Comparison of ENCODE assay signal across 28 cellular contexts in genomic region chr1:108524676-108525075, GRCh38.
"Had no signal": no experiment of that assay in that cellular context is flagged by ENCODE, and none has a peak within 500 bp of the region (broad histone marks: within the 10 kb centered on the region; RNA-seq: fewer than 3 reads in every experiment).

No MANE protein-coding gene starts in this region.

- H3K27ac Mint-ChIP-seq: nephron; neural progenitor cell; progenitor cell of endocrine pancreas; stimulated activated effector memory CD8-positive, alpha-beta T cell treated with anti-CD3 and anti-CD28 coated beads, Interleukin-12 subunit alpha, Interleukin-12 subunit beta, amount 100 ng/mL, for 72 hours; stimulated activated naive B cell treated with anti-CD40 and anti-IgM and Interleukin-4, amounts not matched to agents 10 μg/mL and 1 μg/mL and 100 μg/mL, for 72 hours; stimulated activated naive CD8-positive, alpha-beta T cell treated with anti-CD3 and anti-CD28 coated beads, Interleukin-15, Interleukin-2, amounts not matched to agents 100 ng/mL and 50 ng/mL, for 24 hours had no signal

- H3K4me1 Mint-ChIP-seq: neural progenitor cell; stimulated activated effector memory CD8-positive, alpha-beta T cell treated with anti-CD3 and anti-CD28 coated beads, Interleukin-12 subunit alpha, Interleukin-12 subunit beta, amount 100 ng/mL, for 72 hours; stimulated activated naive B cell treated with anti-CD40 and anti-IgM and Interleukin-4, amounts not matched to agents 10 μg/mL and 1 μg/mL and 100 μg/mL, for 72 hours had no signal

- H3K36me3 Mint-ChIP-seq: neural progenitor cell; stimulated activated effector memory CD8-positive, alpha-beta T cell treated with anti-CD3 and anti-CD28 coated beads, Interleukin-12 subunit alpha, Interleukin-12 subunit beta, amount 100 ng/mL, for 72 hours had no signal

- H3K4me3 ChIP-seq: neural progenitor cell, ovary, psoas muscle, right lobe of liver, sigmoid colon, stomach, thoracic aorta, thyroid gland, tibial nerve, upper lobe of left lung, vagina had no signal

- H3K4me3 Mint-ChIP-seq: nephron; neural progenitor cell; stimulated activated effector memory CD8-positive, alpha-beta T cell treated with anti-CD3 and anti-CD28 coated beads, Interleukin-12 subunit alpha, Interleukin-12 subunit beta, amount 100 ng/mL, for 72 hours; stimulated activated naive B cell treated with anti-CD40 and anti-IgM and Interleukin-4, amounts not matched to agents 10 μg/mL and 1 μg/mL and 100 μg/mL, for 72 hours; stimulated activated naive CD8-positive, alpha-beta T cell treated with anti-CD3 and anti-CD28 coated beads, Interleukin-15, Interleukin-2, amounts not matched to agents 100 ng/mL and 50 ng/mL, for 24 hours had no signal

- H3K9me3 Mint-ChIP-seq: nephron, neural progenitor cell had no signal

- H3K27me3 Mint-ChIP-seq: progenitor cell of endocrine pancreas had no signal

- H3K9me3 ChIP-seq: ovary, right lobe of liver, sigmoid colon, stomach, thoracic aorta, thyroid gland, vagina had no signal

- H3K36me3 ChIP-seq: neural progenitor cell, ovary, right lobe of liver, sigmoid colon, stomach, thoracic aorta, thyroid gland, tibial nerve, upper lobe of left lung, vagina had no signal

- H3K27me3 ChIP-seq: neural progenitor cell, ovary, right lobe of liver, thyroid gland, tibial nerve, upper lobe of left lung, vagina had no signal

- DNase-seq: occipital lobe; ovary; posterior cingulate gyrus; psoas muscle; right cardiac atrium; right lobe of liver; sigmoid colon; small intestine; stimulated activated CD4-positive, alpha-beta T cell treated with anti-CD3 and anti-CD28 coated beads, Interleukin-15, amount 100 ng/mL, for 24 hours; stimulated activated CD4-positive, alpha-beta T cell treated with anti-CD3 and anti-CD28 coated beads, Interleukin-2, amount 100 ng/mL, for 24 hours; stimulated activated CD4-positive, alpha-beta T cell treated with anti-CD3 and anti-CD28 coated beads, Interleukin-2, amount 100 ng/mL, for 48 hours; stimulated activated CD4-positive, alpha-beta T cell treated with anti-CD3 and anti-CD28 coated beads, Interleukin-4, amount 100 ng/mL, for 24 hours; stimulated activated naive B cell treated with anti-CD40 and anti-IgM and Interleukin-4, amounts not matched to agents 10 μg/mL and 1 μg/mL and 100 μg/mL, for 72 hours; stimulated activated naive CD4-positive, alpha-beta T cell treated with Interleukin-2 at 50 U/mL for 16 hours; stomach; thyroid gland; trophoblast cell; upper lobe of left lung had no signal

- H3K27ac ChIP-seq: neural progenitor cell, ovary, parathyroid adenoma, psoas muscle, right lobe of liver, sigmoid colon, stomach, thoracic aorta, thyroid gland, tibial nerve, upper lobe of left lung, vagina had no signal

- FAIRE-seq: urothelium cell line had no signal
